16 cellular contexts compared by ENCODE assay signal in genomic region chr6:140064371-140064770, GRCh38.
"Had no signal": no experiment of that assay in that cellular context is flagged by ENCODE, and none has a peak within 500 bp of the region (broad histone marks: within the 10 kb centered on the region; RNA-seq: fewer than 3 reads in every experiment).

No MANE protein-coding gene starts in this region.

- H3K36me3 ChIP-seq: adrenal gland, cardiac muscle cell, transverse colon had no signal

- H3K36me3 Mint-ChIP-seq: activated naive CD4-positive, alpha-beta T cell treated with anti-CD3 and anti-CD28 coated beads, Interleukin-2, amount 50 U/mL, for 24 hours; naive thymus-derived CD4-positive, alpha-beta T cell had no signal

- DNase-seq: activated CD4-positive, alpha-beta T cell treated with anti-CD3 and anti-CD28 coated beads, Interleukin-2, amount 50 U/mL, for 4 hours; activated gamma-delta T cell; adrenal gland; foreskin keratinocyte; glutamatergic neuron; hypothalamus; islet precursor cell; left colon; mammary epithelial cell; naive thymus-derived CD4-positive, alpha-beta T cell; transverse colon had no signal

- H3K9ac ChIP-seq: parathyroid adenoma had no signal

- H3K9me3 ChIP-seq: adrenal gland, transverse colon had no signal

- H3K27ac Mint-ChIP-seq: activated naive CD4-positive, alpha-beta T cell treated with anti-CD3 and anti-CD28 coated beads, Interleukin-2, amount 50 U/mL, for 24 hours; stimulated activated naive CD8-positive, alpha-beta T cell treated with anti-CD3 and anti-CD28 coated beads, Interleukin-15, Interleukin-2, amounts not matched to agents 100 ng/mL and 50 ng/mL, for 24 hours; T-helper 2 cell treated with Interferon-gamma antibody and Interleukin-4, amounts not matched to agents 5 μg/mL and 100 μg/mL, for 36 hours had no signal

- H3K79me2 ChIP-seq: parathyroid adenoma had no signal

- H3K27me3 ChIP-seq: adrenal gland, cardiac muscle cell, foreskin keratinocyte, transverse colon had no signal

- H3K27ac ChIP-seq: adrenal gland, cardiac muscle cell, foreskin keratinocyte, transverse colon had no signal

- H3K4me3 Mint-ChIP-seq: activated naive CD4-positive, alpha-beta T cell treated with anti-CD3 and anti-CD28 coated beads, Interleukin-2, amount 50 U/mL, for 24 hours; naive thymus-derived CD4-positive, alpha-beta T cell; stimulated activated naive CD8-positive, alpha-beta T cell treated with anti-CD3 and anti-CD28 coated beads, Interleukin-15, Interleukin-2, amounts not matched to agents 100 ng/mL and 50 ng/mL, for 24 hours; T-helper 2 cell treated with Interferon-gamma antibody and Interleukin-4, amounts not matched to agents 5 μg/mL and 100 μg/mL, for 36 hours had no signal

- H2AFZ ChIP-seq: parathyroid adenoma had no signal

- H3K9me3 Mint-ChIP-seq: activated naive CD4-positive, alpha-beta T cell treated with anti-CD3 and anti-CD28 coated beads, Interleukin-2, amount 50 U/mL, for 24 hours; stimulated activated naive CD8-positive, alpha-beta T cell treated with anti-CD3 and anti-CD28 coated beads, Interleukin-15, Interleukin-2, amounts not matched to agents 100 ng/mL and 50 ng/mL, for 24 hours; T-helper 2 cell treated with Interferon-gamma antibody and Interleukin-4, amounts not matched to agents 5 μg/mL and 100 μg/mL, for 36 hours had no signal

- H3K4me1 Mint-ChIP-seq: activated naive CD4-positive, alpha-beta T cell treated with anti-CD3 and anti-CD28 coated beads, Interleukin-2, amount 50 U/mL, for 24 hours; naive thymus-derived CD4-positive, alpha-beta T cell had no signal

- H3K4me3 ChIP-seq: adrenal gland, cardiac muscle cell, transverse colon had no signal
